In the genomic region with DNA sequence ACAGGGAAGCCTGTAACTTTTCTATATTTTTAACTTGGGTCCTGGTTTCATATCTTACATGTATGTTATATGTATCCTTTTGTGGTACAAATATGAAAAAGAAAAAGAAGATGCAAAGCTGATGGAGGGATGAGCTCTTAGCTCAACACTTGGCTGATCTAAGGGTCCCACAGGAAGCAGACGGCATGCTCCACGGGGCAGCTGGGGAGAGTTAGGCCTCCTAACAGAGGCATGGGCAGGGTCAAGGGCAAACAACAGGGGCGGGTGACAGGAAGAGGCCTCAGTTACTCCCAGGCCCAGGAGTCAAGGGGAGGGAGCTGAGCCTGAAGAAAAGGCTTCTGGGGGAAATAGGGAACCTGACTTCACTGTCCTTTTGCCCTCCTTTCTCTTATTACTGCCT, we compare ENCODE assay signal across 1 cellular context.
TF ChIP-seq lines count a peak whose summit lies in the region.

No MANE protein-coding gene starts in this region.

TF ChIP-seq in A549, 52 proteins besides CTCF, POLR2A, EP300 and RAD21 (continued from another document):
- TF ChIP-seq PBX3 (IDR thresholded peaks at IDR 0.05) (no peak), ZFP36 (IDR thresholded peaks at IDR 0.05; ENCODE audit: borderline replicate concordance, partially characterized antibody) (no peak), CBX8 (IDR thresholded peaks at IDR 0.05) (no peak), KDM5A (IDR thresholded peaks at IDR 0.05) (no peak), HOXB13 (CRISPR knock-in tag; IDR thresholded peaks at IDR 0.05; ENCODE audit: low read depth) (no peak), RCOR1 (IDR thresholded peaks at IDR 0.05; ENCODE audit: low read depth, low read length) (no peak), GATA3 (IDR thresholded peaks at IDR 0.05; ENCODE audit: borderline replicate concordance) (no peak), HDAC2 (IDR thresholded peaks at IDR 0.05) (no peak), KDM1A (IDR thresholded peaks at IDR 0.05; ENCODE audit: low read depth) (no peak)
TF ChIP-seq in A549: peak in this region for 0.
